ENCODE assay signal across 13 cellular contexts in the genomic region with DNA sequence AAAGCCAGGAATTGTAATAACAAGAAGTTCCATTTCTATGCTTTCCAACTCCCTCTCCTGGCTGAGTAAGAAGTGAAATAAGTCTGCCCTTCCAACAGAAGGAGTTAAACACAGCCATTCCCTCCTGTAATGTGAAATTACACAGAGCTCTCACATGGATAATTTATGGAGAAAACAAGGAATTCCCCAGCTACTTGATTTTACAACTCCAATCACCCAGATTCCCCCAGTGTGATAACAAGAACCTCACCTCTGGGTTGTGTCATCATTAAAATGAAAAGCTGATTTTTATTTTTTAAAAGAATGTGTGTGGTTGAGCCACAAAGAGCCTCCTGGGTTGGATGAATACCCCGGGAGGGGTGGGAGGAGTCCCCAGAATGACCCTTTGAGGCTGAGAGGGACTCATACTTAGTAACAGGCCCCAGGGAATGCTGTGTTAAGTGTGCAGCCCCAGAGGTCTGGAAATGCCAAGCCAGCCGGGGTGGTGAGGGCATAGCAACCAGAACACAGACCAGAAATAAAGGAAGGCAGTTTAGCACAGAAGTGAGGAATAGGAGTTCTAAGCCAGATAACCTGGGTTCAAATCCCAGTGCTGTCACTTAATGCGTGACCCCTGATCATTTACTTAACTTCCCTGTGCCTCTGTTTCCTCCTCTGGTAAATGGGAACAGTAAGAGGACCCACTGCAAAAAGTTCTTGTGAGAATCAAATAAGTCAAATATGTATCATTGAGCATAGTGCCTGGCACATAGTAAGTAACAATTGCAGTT.
DNase-seq lines count a peak whose midpoint lies in the region; ATAC-seq, FAIRE-seq and TF ChIP-seq lines count a peak whose summit lies in the region.
"Had no signal": no experiment of that assay in that cellular context is flagged by ENCODE, and none has a peak within 500 bp of the region (broad histone marks: within the 10 kb centered on the region; RNA-seq: fewer than 3 reads in every experiment).

No MANE protein-coding gene starts in this region.

- ATAC-seq in GM18909 (IDR thresholded peaks at IDR 0.05; ENCODE audit: poor library complexity, unreplicated experiment) = no peak
- ATAC-seq: body of pancreas had no signal

- no peaks in the 10 kb centered on the region for H3K9me3 ChIP-seq in left ventricle myocardium inferior (replicated peaks)
- no peaks in the 10 kb centered on the region for H3K9me3 ChIP-seq in right atrium auricular region
- no peaks in the 10 kb centered on the region for H3K9me3 ChIP-seq in astrocyte (ENCODE audit: insufficient read depth, low read depth, low read length)
- no peaks in the 10 kb centered on the region for H3K9me3 ChIP-seq in esophagus squamous epithelium
- H3K9me3 ChIP-seq in kidney (ENCODE audit: control insufficient read depth in 1 of 2, low read length in 2 of 2) = no peaks in the 10 kb centered on the region
- H3K9me3 ChIP-seq: BLaER1 treated with 17β-estradiol and CSF1 and Interleukin-3, amounts not matched to agents 10 nM and 100 nM; body of pancreas; neutrophil had no signal

- peak overlapping the region; percentile 75 for H3K27ac Mint-ChIP-seq in astrocyte (ENCODE audit: unreplicated experiment)

- H3K9ac ChIP-seq in astrocyte (ENCODE audit: low read length) = peak overlapping the region; percentile 2
- H3K9ac ChIP-seq in kidney (ENCODE audit: low read length in 2 of 2) = no peak overlapping the region
- H3K9ac ChIP-seq: BLaER1 treated with 17β-estradiol and CSF1 and Interleukin-3, amounts not matched to agents 10 nM and 100 nM had no signal

- peaks cover 3% of the 10 kb centered on the region for H4K20me1 ChIP-seq in astrocyte (ENCODE audit: insufficient read depth, low read length)
- H4K20me1 ChIP-seq: BLaER1 treated with 17β-estradiol and CSF1 and Interleukin-3, amounts not matched to agents 10 nM and 100 nM had no signal

- H3K27me3 ChIP-seq in left ventricle myocardium inferior (ENCODE audit: low read depth) (no peaks in the 10 kb centered on the region), right atrium auricular region (no peaks in the 10 kb centered on the region), astrocyte (ENCODE audit: insufficient read depth, low read length) (no peaks in the 10 kb centered on the region), kidney epithelial cell (ENCODE audit: control insufficient read depth, insufficient read depth, low read length) (no peaks in the 10 kb centered on the region), esophagus squamous epithelium (no peaks in the 10 kb centered on the region)
- H3K27me3 ChIP-seq: BLaER1 treated with 17β-estradiol and CSF1 and Interleukin-3, amounts not matched to agents 10 nM and 100 nM; body of pancreas; neutrophil had no signal

- peak overlapping the region; percentile 37 for H3K4me2 ChIP-seq in astrocyte (ENCODE audit: low read length)

- TF ChIP-seq POLR2A in esophagus squamous epithelium (IDR thresholded peaks at IDR 0.05) = no peak

- no peak for FAIRE-seq in astrocyte (lab: Jason Lieb, UNC)
- FAIRE-seq in urothelium cell line (lab: Jason Lieb, UNC) = no peak
- no peak for FAIRE-seq in kidney (lab: Jason Lieb, UNC)

- DNase-seq in left ventricle myocardium inferior = no peak
- DNase-seq in right atrium auricular region (ENCODE audit: low spot score) = no peak
- DNase-seq in astrocyte (ENCODE audit: low read depth) = peak; percentile 83
- DNase-seq in kidney epithelial cell (ENCODE audit: low read depth) = peak; percentile 69
- DNase-seq in urothelium cell line (ENCODE audit: low spot score) = peak; percentile 23
- no peak for DNase-seq in esophagus squamous epithelium (lab: John Stamatoyannopoulos, UW)
- DNase-seq in kidney = no peak
- DNase-seq: hypothalamus, NCI-H1105 had no signal

- peaks cover 88% of the 10 kb centered on the region for H3K4me1 ChIP-seq in left ventricle myocardium inferior
- peaks cover 0 to 77% of the 10 kb centered on the region in 2 donors for H3K4me1 ChIP-seq in right atrium auricular region
- H3K4me1 ChIP-seq in astrocyte (ENCODE audit: insufficient read depth, low read length) = peaks cover 36% of the 10 kb centered on the region
- H3K4me1 ChIP-seq in esophagus squamous epithelium = peaks cover 14 to 94% (median 40%) of the 10 kb centered on the region in 3 donors
- H3K4me1 ChIP-seq in kidney (ENCODE audit: control insufficient read depth in 1 of 2, insufficient read depth in 1 of 2, low read depth in 1 of 2, low read length in 2 of 2) = peaks cover 0 to 19% of the 10 kb centered on the region in 2 donors
- H3K4me1 ChIP-seq: body of pancreas had no signal

- no peak overlapping the region for H2AFZ ChIP-seq in astrocyte (ENCODE audit: low read depth, low read length)

- H3K36me3 ChIP-seq in left ventricle myocardium inferior = no peaks in the 10 kb centered on the region
- no peaks in the 10 kb centered on the region for H3K36me3 ChIP-seq in right atrium auricular region
- no peaks in the 10 kb centered on the region for H3K36me3 ChIP-seq in astrocyte (ENCODE audit: insufficient read depth, low read length)
- no peaks in the 10 kb centered on the region for H3K36me3 ChIP-seq in kidney epithelial cell (ENCODE audit: control insufficient read depth, insufficient read depth, low read length)
- H3K36me3 ChIP-seq in esophagus squamous epithelium = no peaks in the 10 kb centered on the region
- no peaks in the 10 kb centered on the region for H3K36me3 ChIP-seq in kidney (ENCODE audit: control insufficient read depth in 1 of 2, insufficient read depth in 2 of 2, low read length in 2 of 2)
- H3K36me3 ChIP-seq: BLaER1 treated with 17β-estradiol and CSF1 and Interleukin-3, amounts not matched to agents 10 nM and 100 nM; neutrophil had no signal

- no peaks in the 10 kb centered on the region for H3K36me3 Mint-ChIP-seq in astrocyte (ENCODE audit: low read depth, unreplicated experiment)

- no peaks in the 10 kb centered on the region for H3K9me3 Mint-ChIP-seq in astrocyte (ENCODE audit: unreplicated experiment)

- H3K27ac ChIP-seq in left ventricle myocardium inferior (replicated peaks) = peak overlapping the region; percentile 74
- H3K27ac ChIP-seq in right atrium auricular region = peak overlapping the region in 1 of 2 donors; percentile 7
- H3K27ac ChIP-seq in astrocyte (ENCODE audit: low read depth, low read length) = no peak overlapping the region
- H3K27ac ChIP-seq in esophagus squamous epithelium = peak overlapping the region in 2 of 4 donors; percentile 27 to 50
- peak overlapping the region in 1 of 2 donors; percentile 4 for H3K27ac ChIP-seq in kidney (ENCODE audit: low read depth in 2 of 2, low read length in 2 of 2)
- H3K27ac ChIP-seq: BLaER1 treated with 17β-estradiol and CSF1 and Interleukin-3, amounts not matched to agents 10 nM and 100 nM; neutrophil had no signal

- intact Hi-C loops in left ventricle myocardium inferior (cut with micrococcal nuclease) (no loop called here), esophagus squamous epithelium (cut with DNase I) (no loop called here), kidney (cut with DNase I) (no loop called here)

- H3K4me3 ChIP-seq in left ventricle myocardium inferior = no peak overlapping the region
- no peak overlapping the region for H3K4me3 ChIP-seq in right atrium auricular region
- H3K4me3 ChIP-seq in astrocyte (ENCODE audit: insufficient read depth, low read depth, low read length) = no peak overlapping the region
- no peak overlapping the region for H3K4me3 ChIP-seq in kidney epithelial cell (ENCODE audit: low read depth, low read length)
- no peak overlapping the region for H3K4me3 ChIP-seq in esophagus squamous epithelium
- no peak overlapping the region for H3K4me3 ChIP-seq in kidney (ENCODE audit: low read length in 2 of 2)
- H3K4me3 ChIP-seq: BLaER1 treated with 17β-estradiol and CSF1 and Interleukin-3, amounts not matched to agents 10 nM and 100 nM; body of pancreas had no signal

- H3K27me3 Mint-ChIP-seq in astrocyte (ENCODE audit: low read depth, unreplicated experiment) = no peaks in the 10 kb centered on the region

- no peak for TF ChIP-seq CTCF in left ventricle myocardium inferior (IDR thresholded peaks at IDR 0.05; ENCODE audit: borderline replicate concordance)
- no peak for TF ChIP-seq CTCF in right atrium auricular region (IDR thresholded peaks at IDR 0.05)
- TF ChIP-seq CTCF in astrocyte (IDR thresholded peaks at IDR 0.05; ENCODE audit: insufficient read depth, low read depth, low read length) = no peak
- peak; percentile 5 for TF ChIP-seq CTCF in kidney epithelial cell (IDR thresholded peaks at IDR 0.05; ENCODE audit: insufficient read depth, low read length, poor library complexity, severe bottlenecking)
- no peak for TF ChIP-seq CTCF in esophagus squamous epithelium (IDR thresholded peaks at IDR 0.05)
- TF ChIP-seq CTCF in kidney (IDR thresholded peaks at IDR 0.05; ENCODE audit: borderline replicate concordance, extremely low read depth, insufficient read depth) = no peak

- no peak overlapping the region for H3K4me3 Mint-ChIP-seq in astrocyte (ENCODE audit: unreplicated experiment)

- H3K4me1 Mint-ChIP-seq in astrocyte (ENCODE audit: low read depth, unreplicated experiment) = peaks cover 59% of the 10 kb centered on the region

- H3K79me2 ChIP-seq in astrocyte (ENCODE audit: insufficient read depth, low read length) = no peaks in the 10 kb centered on the region

- 50 to 58% methylated on average over 3 of the region's 3 CpGs for WGBS in esophagus squamous epithelium, 2 donors

Comparison
In these comparisons a context has a peak if more than half of its experiments do, and no peak if none do; other contexts are left out.
1. DNase-seq: peak in astrocyte (single experiment), kidney epithelial cell (single experiment) and urothelium cell line (single experiment); none in left ventricle myocardium inferior (single experiment), right atrium auricular region (single experiment), esophagus squamous epithelium (single experiment) and kidney (single experiment).